In genomic region chr10:44774676-44775401, GRCh38 we compare ENCODE assay signal across 24 cellular contexts.
DNase-seq lines count a peak whose midpoint lies in the region; ATAC-seq, FAIRE-seq and TF ChIP-seq lines count a peak whose summit lies in the region.
"Had no signal": no experiment of that assay in that cellular context is flagged by ENCODE, and none has a peak within 500 bp of the region (broad histone marks: within the 10 kb centered on the region; RNA-seq: fewer than 3 reads in every experiment).

No MANE protein-coding gene starts in this region.

- H3K27me3 ChIP-seq in adrenal gland (no peaks in the 10 kb centered on the region), small intestine (ENCODE audit: control insufficient read depth in 2 of 2, insufficient read depth in 2 of 2, low read length in 2 of 2) (no peaks in the 10 kb centered on the region)
- H3K27me3 ChIP-seq: colonic mucosa, gastrocnemius medialis, tibial nerve had no signal

- H3K4me1 ChIP-seq in adrenal gland (replicated peaks in 1 of 2) (peaks cover 0 to 9% of the 10 kb centered on the region in 2 donors), small intestine (ENCODE audit: control insufficient read depth in 2 of 2, insufficient read depth in 1 of 2, low read depth in 1 of 2, low read length in 1 of 2) (no peaks in the 10 kb centered on the region)
- H3K4me1 ChIP-seq: Caco-2, colonic mucosa, gastrocnemius medialis, psoas muscle, tibial nerve had no signal

- FAIRE-seq in small intestine (lab: Jason Lieb, UNC): no peak

- no peak overlapping the region for H3K27ac Mint-ChIP-seq in activated CD8-positive, alpha-beta memory T cell treated with anti-CD3 and anti-CD28 coated beads, Interleukin-2, amount 10 ng/mL, durations not matched to agents 7 days and 5 days
- H3K27ac Mint-ChIP-seq: activated CD8-positive, alpha-beta T cell treated with anti-CD3 and anti-CD28 coated beads for 36 hours; activated naive CD4-positive, alpha-beta T cell treated with anti-CD3 and anti-CD28 coated beads for 36 hours; B cell; brain; mesothelial cell of epicardium; stimulated activated naive CD8-positive, alpha-beta T cell treated with anti-CD3 and anti-CD28 coated beads, Interleukin-15, Interleukin-2, amounts not matched to agents 100 ng/mL and 50 ng/mL, for 24 hours had no signal

- no peak overlapping the region for H3K4me3 ChIP-seq in adrenal gland
- no peak overlapping the region for H3K4me3 ChIP-seq in fibroblast of pulmonary artery (replicated peaks; ENCODE audit: low read depth, low read length)
- H3K4me3 ChIP-seq in small intestine (ENCODE audit: low read depth in 1 of 2, low read length in 2 of 2): no peak overlapping the region
- H3K4me3 ChIP-seq in coronary artery: no peak overlapping the region
- H3K4me3 ChIP-seq: colonic mucosa, gastrocnemius medialis, psoas muscle, smooth muscle cell, tibial nerve had no signal

- TF ChIP-seq POLR2A in adrenal gland (IDR thresholded peaks at IDR 0.05): no peak

- H3K27ac ChIP-seq in adrenal gland (no peak overlapping the region), small intestine (ENCODE audit: low read depth in 1 of 2, low read length in 1 of 2) (no peak overlapping the region), coronary artery (peak overlapping the region in 1 of 2 donors; percentile 10)
- H3K27ac ChIP-seq: colonic mucosa, gastrocnemius medialis, psoas muscle, tibial nerve had no signal

- H3K9me3 Mint-ChIP-seq in activated CD8-positive, alpha-beta memory T cell treated with anti-CD3 and anti-CD28 coated beads, Interleukin-2, amount 10 ng/mL, durations not matched to agents 7 days and 5 days (ENCODE audit: low read depth): no peaks in the 10 kb centered on the region
- H3K9me3 Mint-ChIP-seq: activated CD8-positive, alpha-beta T cell treated with anti-CD3 and anti-CD28 coated beads for 36 hours; activated naive CD4-positive, alpha-beta T cell treated with anti-CD3 and anti-CD28 coated beads for 36 hours; brain; mesothelial cell of epicardium; nephron; stimulated activated naive CD8-positive, alpha-beta T cell treated with anti-CD3 and anti-CD28 coated beads, Interleukin-15, Interleukin-2, amounts not matched to agents 100 ng/mL and 50 ng/mL, for 24 hours had no signal

- WGBS in adrenal gland, 4 donors: 64 to 78% (median 74%) methylated on average over 4 of the region's 4 CpGs
- WGBS in small intestine, 3 donors: 48 to 62% (median 54%) methylated on average over 4 of the region's 4 CpGs

- no peaks in the 10 kb centered on the region for H3K4me1 Mint-ChIP-seq in activated CD8-positive, alpha-beta memory T cell treated with anti-CD3 and anti-CD28 coated beads, Interleukin-2, amount 10 ng/mL, durations not matched to agents 7 days and 5 days
- H3K4me1 Mint-ChIP-seq: B cell, mesothelial cell of epicardium had no signal

- H3K9me3 ChIP-seq in adrenal gland (replicated peaks in 1 of 3): no peaks in the 10 kb centered on the region
- H3K9me3 ChIP-seq in small intestine (ENCODE audit: control insufficient read depth, low read depth): no peaks in the 10 kb centered on the region
- H3K9me3 ChIP-seq: Caco-2, colonic mucosa, gastrocnemius medialis, psoas muscle, tibial nerve had no signal

- CTCF ChIA-PET in activated CD8-positive, alpha-beta memory T cell treated with anti-CD3 and anti-CD28 coated beads, Interleukin-2, amount 10 ng/mL, durations not matched to agents 7 days and 5 days (lab: Charles Lee): no interaction called here

- no peaks in the 10 kb centered on the region for H3K36me3 ChIP-seq in adrenal gland (replicated peaks in 1 of 2)
- no peaks in the 10 kb centered on the region for H3K36me3 ChIP-seq in small intestine (ENCODE audit: control insufficient read depth in 2 of 2, insufficient read depth in 2 of 2, low read length in 2 of 2)
- H3K36me3 ChIP-seq: colonic mucosa, gastrocnemius medialis, tibial nerve had no signal

- intact Hi-C loops in adrenal gland (cut with DNase I): no loop called here

- ATAC-seq in activated CD8-positive, alpha-beta memory T cell treated with anti-CD3 and anti-CD28 coated beads, Interleukin-2, amount 10 ng/mL, durations not matched to agents 7 days and 5 days: no peak
- ATAC-seq: activated CD8-positive, alpha-beta T cell treated with anti-CD3 and anti-CD28 coated beads for 36 hours; psoas muscle had no signal

- H3K36me3 Mint-ChIP-seq in activated CD8-positive, alpha-beta memory T cell treated with anti-CD3 and anti-CD28 coated beads, Interleukin-2, amount 10 ng/mL, durations not matched to agents 7 days and 5 days: no peaks in the 10 kb centered on the region
- H3K36me3 Mint-ChIP-seq: brain, mesothelial cell of epicardium had no signal

- no peak overlapping the region for H3K4me3 Mint-ChIP-seq in activated CD8-positive, alpha-beta memory T cell treated with anti-CD3 and anti-CD28 coated beads, Interleukin-2, amount 10 ng/mL, durations not matched to agents 7 days and 5 days
- H3K4me3 Mint-ChIP-seq: activated CD8-positive, alpha-beta T cell treated with anti-CD3 and anti-CD28 coated beads for 36 hours; activated naive CD4-positive, alpha-beta T cell treated with anti-CD3 and anti-CD28 coated beads for 36 hours; B cell; brain; mesothelial cell of epicardium; nephron; stimulated activated naive CD8-positive, alpha-beta T cell treated with anti-CD3 and anti-CD28 coated beads, Interleukin-15, Interleukin-2, amounts not matched to agents 100 ng/mL and 50 ng/mL, for 24 hours had no signal

- peak; percentile 22 for DNase-seq in GM03348 (ENCODE audit: low spot score)
- DNase-seq in adrenal gland: peak in 6 of 7 donors; percentile 35 to 60 (median 54)
- DNase-seq in fibroblast of pulmonary artery (ENCODE audit: low read depth): peak; percentile 63
- DNase-seq in small intestine: peak; percentile 38
- no peak for DNase-seq in activated CD8-positive, alpha-beta memory T cell treated with anti-CD3 and anti-CD28 coated beads, Interleukin-2, amount 10 ng/mL, durations not matched to agents 7 days and 5 days
- no peak for DNase-seq in germinal center (ENCODE audit: low spot score)
- no peak for DNase-seq in coronary artery (ENCODE audit: low spot score)
- DNase-seq: activated CD8-positive, alpha-beta T cell treated with anti-CD3 and anti-CD28 coated beads for 36 hours; activated naive CD4-positive, alpha-beta T cell treated with anti-CD3 and anti-CD28 coated beads for 36 hours; activated T-cell treated with anti-CD3 and anti-CD28 coated beads, Interleukin-2, amount 50 U/mL, for 1 hour; Caco-2; colonic mucosa; gastrocnemius medialis; left cardiac atrium; NCI-H146; psoas muscle; stimulated activated CD4-positive, alpha-beta T cell treated with anti-CD3 and anti-CD28 coated beads, Interleukin-2, amount 100 ng/mL, for 48 hours had no signal

- TF ChIP-seq CTCF in adrenal gland (IDR thresholded peaks at IDR 0.05): no peak
- no peak for TF ChIP-seq CTCF in fibroblast of pulmonary artery (IDR thresholded peaks at IDR 0.05; ENCODE audit: low read length, missing control alignments)
- no peak for TF ChIP-seq CTCF in coronary artery (IDR thresholded peaks at IDR 0.05)

- H3K27me3 Mint-ChIP-seq in activated CD8-positive, alpha-beta memory T cell treated with anti-CD3 and anti-CD28 coated beads, Interleukin-2, amount 10 ng/mL, durations not matched to agents 7 days and 5 days: peaks cover 2% of the 10 kb centered on the region

Comparison
In these comparisons a context has a peak if more than half of its experiments do, and no peak if none do; other contexts are left out.
1. DNase-seq: peak in GM03348 (single experiment), adrenal gland (6 of 7), fibroblast of pulmonary artery (single experiment) and small intestine (single experiment); none in activated CD8-positive, alpha-beta memory T cell treated with anti-CD3 and anti-CD28 coated beads, Interleukin-2, amount 10 ng/mL, durations not matched to agents 7 days and 5 days (single experiment), germinal center (single experiment) and coronary artery (single experiment).